7 cellular contexts compared by ENCODE assay signal in the genomic region with DNA sequence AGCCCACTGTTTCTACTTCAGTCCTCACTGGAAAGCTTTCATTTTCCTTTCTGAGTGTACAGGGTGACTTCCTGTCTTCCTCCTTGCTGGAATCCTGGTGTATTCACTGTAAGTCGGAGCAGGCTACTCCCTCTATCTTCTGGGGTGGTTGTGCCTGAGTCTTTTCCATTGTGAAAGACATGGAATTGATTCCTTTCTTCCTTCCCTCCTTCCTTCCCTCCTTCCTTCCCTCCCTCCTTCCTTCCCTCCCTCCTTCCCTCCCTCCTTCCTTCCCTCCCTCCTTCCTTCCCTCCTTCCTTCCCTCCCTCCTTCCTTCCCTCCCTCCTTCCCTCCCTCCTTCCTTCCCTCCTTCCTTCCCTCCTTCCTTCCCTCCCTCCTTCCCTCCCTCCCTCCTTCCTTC. TPM values are rescaled to one million over a fixed set of nuclear protein-coding genes. Genes with fewer than 3 reads are reported as not detected.
DNase-seq lines count a peak whose midpoint lies in the region; ATAC-seq and TF ChIP-seq lines count a peak whose summit lies in the region.
"Not testable (repeated sequence)": the region's sequence is repeated elsewhere in the genome, so short reads cannot be mapped to it uniquely, and the experiment has no call there.

No MANE protein-coding gene starts in this region.

- H3K4me3 Mint-ChIP-seq in CD4-positive, alpha-beta T cell; T-helper 1 cell treated with Interleukin-12 subunit alpha and Interleukin-12 subunit beta and Interleukin-4 antibody, amounts not matched to agents 30 μg/mL and 1 μg/mL, for 36 hours; activated CD8-positive, alpha-beta T cell treated with anti-CD3 and anti-CD28 coated beads, Interleukin-2, amount 10 ng/mL, durations not matched to agents 7 days and 5 days; activated naive CD8-positive, alpha-beta T cell treated with anti-CD3 and anti-CD28 coated beads for 36 hours; endothelial cell (ENCODE audit: unreplicated experiment); memory B cell: not testable (repeated sequence)

- CTCF ChIA-PET in CD4-positive, alpha-beta T cell (lab: Charles Lee) = interaction anchor here (6.7 kb wide), 1 partner anchor 40 kb away, joined by 45 read pairs; a partner anchor contains a TSS
- CTCF ChIA-PET in activated CD8-positive, alpha-beta T cell treated with anti-CD3 and anti-CD28 coated beads, Interleukin-2, amount 10 ng/mL, durations not matched to agents 7 days and 5 days (lab: Charles Lee) = interaction anchor here (2.4 to 3.8 kb wide), 3 partner anchors 40 to 106 kb away, joined by 6 to 39 read pairs (median 18); a partner anchor contains a TSS

- TF ChIP-seq POLR2A in spleen (IDR thresholded peaks at IDR 0.05) = not testable (repeated sequence)

- peak overlapping the region; percentile 29 for H3K27ac ChIP-seq in CD4-positive, alpha-beta T cell (ENCODE audit: low read depth, low read length)
- H3K27ac ChIP-seq in spleen = peak overlapping the region; percentile 48 to 92 (median 73)

- H3K27ac Mint-ChIP-seq in CD4-positive, alpha-beta T cell = peak overlapping the region; percentile 96
- H3K27ac Mint-ChIP-seq in T-helper 1 cell treated with Interleukin-12 subunit alpha and Interleukin-12 subunit beta and Interleukin-4 antibody, amounts not matched to agents 30 μg/mL and 1 μg/mL, for 36 hours = peak overlapping the region; percentile 56
- H3K27ac Mint-ChIP-seq in activated CD8-positive, alpha-beta T cell treated with anti-CD3 and anti-CD28 coated beads, Interleukin-2, amount 10 ng/mL, durations not matched to agents 7 days and 5 days = peak overlapping the region; percentile 34
- peak overlapping the region; percentile 48 for H3K27ac Mint-ChIP-seq in activated naive CD8-positive, alpha-beta T cell treated with anti-CD3 and anti-CD28 coated beads for 36 hours
- H3K27ac Mint-ChIP-seq in endothelial cell (ENCODE audit: unreplicated experiment) (peak overlapping the region; percentile 48), memory B cell (peak overlapping the region; percentile 91)

- peaks cover 90% of the 10 kb centered on the region for H3K4me1 Mint-ChIP-seq in CD4-positive, alpha-beta T cell (ENCODE audit: low read depth)
- peaks cover 71% of the 10 kb centered on the region for H3K4me1 Mint-ChIP-seq in T-helper 1 cell treated with Interleukin-12 subunit alpha and Interleukin-12 subunit beta and Interleukin-4 antibody, amounts not matched to agents 30 μg/mL and 1 μg/mL, for 36 hours (ENCODE audit: low read depth)
- H3K4me1 Mint-ChIP-seq in activated CD8-positive, alpha-beta T cell treated with anti-CD3 and anti-CD28 coated beads, Interleukin-2, amount 10 ng/mL, durations not matched to agents 7 days and 5 days (ENCODE audit: low read depth) = peaks cover 87% of the 10 kb centered on the region
- H3K4me1 Mint-ChIP-seq in activated naive CD8-positive, alpha-beta T cell treated with anti-CD3 and anti-CD28 coated beads for 36 hours = peaks cover 79% of the 10 kb centered on the region
- H3K4me1 Mint-ChIP-seq in endothelial cell (ENCODE audit: unreplicated experiment) = peaks cover 39% of the 10 kb centered on the region
- H3K4me1 Mint-ChIP-seq in memory B cell = peaks cover 58% of the 10 kb centered on the region

- H3K4me3 ChIP-seq in spleen = not testable (repeated sequence)

- not testable (repeated sequence) for H3K27me3 Mint-ChIP-seq in CD4-positive, alpha-beta T cell; T-helper 1 cell treated with Interleukin-12 subunit alpha and Interleukin-12 subunit beta and Interleukin-4 antibody, amounts not matched to agents 30 μg/mL and 1 μg/mL, for 36 hours (ENCODE audit: low read depth); activated CD8-positive, alpha-beta T cell treated with anti-CD3 and anti-CD28 coated beads, Interleukin-2, amount 10 ng/mL, durations not matched to agents 7 days and 5 days (ENCODE audit: low read depth); activated naive CD8-positive, alpha-beta T cell treated with anti-CD3 and anti-CD28 coated beads for 36 hours; endothelial cell (ENCODE audit: unreplicated experiment); memory B cell

- not testable (repeated sequence) for TF ChIP-seq CTCF in CD4-positive, alpha-beta T cell (IDR thresholded peaks at IDR 0.05); endothelial cell (IDR thresholded peaks at IDR 0.05; ENCODE audit: unreplicated experiment); spleen (IDR thresholded peaks at IDR 0.05 in 8 of 11, conservative IDR thresholded peaks at IDR 0.05 in 3 of 11)

- 53 to 79% (median 69%) methylated on average over 1 of the region's 1 CpG for WGBS in spleen, 5 donors

- POLR2A ChIA-PET in CD4-positive, alpha-beta T cell (lab: Charles Lee) = interaction anchor here (3.5 to 4.3 kb wide), 2 partner anchors 40 to 78 kb away, joined by 16 to 80 read pairs; a partner anchor contains a TSS
- POLR2A ChIA-PET in activated CD8-positive, alpha-beta T cell treated with anti-CD3 and anti-CD28 coated beads, Interleukin-2, amount 10 ng/mL, durations not matched to agents 7 days and 5 days (lab: Charles Lee) = interaction anchor here (0.6 to 3.1 kb wide), 3 partner anchors 13 to 39 kb away, joined by 3 to 26 read pairs (median 3); a partner anchor contains a TSS

- not testable (repeated sequence) for ATAC-seq in CD4-positive, alpha-beta T cell (ENCODE audit: poor library complexity); activated CD8-positive, alpha-beta T cell treated with anti-CD3 and anti-CD28 coated beads, Interleukin-2, amount 10 ng/mL, durations not matched to agents 7 days and 5 days; memory B cell (ENCODE audit: low read depth)

- H3K4me1 ChIP-seq in spleen = peaks cover 35 to 96% (median 86%) of the 10 kb centered on the region in 6 donors

- intact Hi-C loops in CD4-positive, alpha-beta T cell (cut with DNase I, micrococcal nuclease) = loop anchor here in 1 of 2 experiments (2.0 kb wide), 1 partner anchor 77 kb away; no protein-coding TSS in a partner anchor
- intact Hi-C loops in spleen (cut with DNase I; ENCODE audit: low total_unique reads) = not testable (repeated sequence)

- peaks cover 0 to 26% (median 13%) of the 10 kb centered on the region in 6 donors for H3K36me3 ChIP-seq in spleen

- peaks cover 49% of the 10 kb centered on the region for H3K36me3 Mint-ChIP-seq in CD4-positive, alpha-beta T cell (ENCODE audit: low read depth)
- H3K36me3 Mint-ChIP-seq in T-helper 1 cell treated with Interleukin-12 subunit alpha and Interleukin-12 subunit beta and Interleukin-4 antibody, amounts not matched to agents 30 μg/mL and 1 μg/mL, for 36 hours (ENCODE audit: low read depth) = peaks cover 42% of the 10 kb centered on the region
- peaks cover 66% of the 10 kb centered on the region for H3K36me3 Mint-ChIP-seq in activated CD8-positive, alpha-beta T cell treated with anti-CD3 and anti-CD28 coated beads, Interleukin-2, amount 10 ng/mL, durations not matched to agents 7 days and 5 days (ENCODE audit: low read depth)
- H3K36me3 Mint-ChIP-seq in activated naive CD8-positive, alpha-beta T cell treated with anti-CD3 and anti-CD28 coated beads for 36 hours = peaks cover 66% of the 10 kb centered on the region
- H3K36me3 Mint-ChIP-seq in endothelial cell (ENCODE audit: low read depth, unreplicated experiment) (peaks cover 23% of the 10 kb centered on the region), memory B cell (peaks cover 12% of the 10 kb centered on the region)

- not testable (repeated sequence) for H3K9me3 ChIP-seq in CD4-positive, alpha-beta T cell (ENCODE audit: control insufficient read depth, low read length); spleen

- H3K9me3 Mint-ChIP-seq in CD4-positive, alpha-beta T cell; T-helper 1 cell treated with Interleukin-12 subunit alpha and Interleukin-12 subunit beta and Interleukin-4 antibody, amounts not matched to agents 30 μg/mL and 1 μg/mL, for 36 hours; activated CD8-positive, alpha-beta T cell treated with anti-CD3 and anti-CD28 coated beads, Interleukin-2, amount 10 ng/mL, durations not matched to agents 7 days and 5 days (ENCODE audit: insufficient read depth); activated naive CD8-positive, alpha-beta T cell treated with anti-CD3 and anti-CD28 coated beads for 36 hours; endothelial cell (ENCODE audit: unreplicated experiment); memory B cell: not testable (repeated sequence)

- DNase-seq in CD4-positive, alpha-beta T cell; activated CD8-positive, alpha-beta T cell treated with anti-CD3 and anti-CD28 coated beads, Interleukin-2, amount 10 ng/mL, durations not matched to agents 7 days and 5 days; activated naive CD8-positive, alpha-beta T cell treated with anti-CD3 and anti-CD28 coated beads for 36 hours; endothelial cell (ENCODE audit: low spot score); memory B cell (ENCODE audit: low spot score in 2 of 2); spleen: not testable (repeated sequence)

- not testable (repeated sequence) for H3K27me3 ChIP-seq in CD4-positive, alpha-beta T cell (ENCODE audit: control insufficient read depth, insufficient read depth, low read length); spleen (replicated peaks in 1 of 7)

RNA-seq across cellular contexts. Expression of a gene that starts 40.2 kb away (rescaled TPM):
- total RNA-seq in CD4-positive, alpha-beta T cell = 100 to 1,000 TPM; 279 to 286 TPM
- total RNA-seq in activated CD8-positive, alpha-beta T cell treated with anti-CD3 and anti-CD28 coated beads, Interleukin-2, amount 10 ng/mL, durations not matched to agents 7 days and 5 days = 100 to 1,000 TPM; 239 to 240 TPM
- total RNA-seq in activated naive CD8-positive, alpha-beta T cell treated with anti-CD3 and anti-CD28 coated beads for 36 hours = 100 to 1,000 TPM; 127 to 133 TPM
- total RNA-seq in endothelial cell (ENCODE audit: unreplicated experiment) = 184 TPM
- total RNA-seq in spleen = 100 to 1,000 TPM; 175 to 298 (median 197) TPM
- polyA plus RNA-seq in spleen = 100 to 1,000 TPM in 1 of 3 donors, 10 to 100 TPM in 2; 57.1 to 104 (median 89.0) TPM

RNA-seq across cellular contexts. Expression of a gene that starts 56.8 kb away (rescaled TPM):
- total RNA-seq in CD4-positive, alpha-beta T cell = 10 to 100 TPM; 48.6 to 53.3 TPM
- total RNA-seq in activated CD8-positive, alpha-beta T cell treated with anti-CD3 and anti-CD28 coated beads, Interleukin-2, amount 10 ng/mL, durations not matched to agents 7 days and 5 days = 10 to 100 TPM; 36.5 to 36.6 TPM
- 10 to 100 TPM; 66.6 to 71.5 TPM for total RNA-seq in activated naive CD8-positive, alpha-beta T cell treated with anti-CD3 and anti-CD28 coated beads for 36 hours
- total RNA-seq in endothelial cell (ENCODE audit: unreplicated experiment) (32.5 TPM), spleen (10 to 100 TPM; 20.6 to 49.4 (median 33.6) TPM)
- 100 to 1,000 TPM in 2 of 3 donors, 10 to 100 TPM in 1; 65.3 to 114 (median 111) TPM for polyA plus RNA-seq in spleen

Comparison
In these comparisons a context has a peak if more than half of its experiments do, and no peak if none do; other contexts are left out.
1. H3K27ac Mint-ChIP-seq: peak in every context shown above with its lines; median percentile 96 in CD4-positive, alpha-beta T cell; 91 in memory B cell; 56 in T-helper 1 cell treated with Interleukin-12 subunit alpha and Interleukin-12 subunit beta and Interleukin-4 antibody, amounts not matched to agents 30 μg/mL and 1 μg/mL, for 36 hours; 48 in activated naive CD8-positive, alpha-beta T cell treated with anti-CD3 and anti-CD28 coated beads for 36 hours; 48 in endothelial cell; 34 in activated CD8-positive, alpha-beta T cell treated with anti-CD3 and anti-CD28 coated beads, Interleukin-2, amount 10 ng/mL, durations not matched to agents 7 days and 5 days.